Comparison of ENCODE assay signal across 15 cellular contexts in the genomic region with DNA sequence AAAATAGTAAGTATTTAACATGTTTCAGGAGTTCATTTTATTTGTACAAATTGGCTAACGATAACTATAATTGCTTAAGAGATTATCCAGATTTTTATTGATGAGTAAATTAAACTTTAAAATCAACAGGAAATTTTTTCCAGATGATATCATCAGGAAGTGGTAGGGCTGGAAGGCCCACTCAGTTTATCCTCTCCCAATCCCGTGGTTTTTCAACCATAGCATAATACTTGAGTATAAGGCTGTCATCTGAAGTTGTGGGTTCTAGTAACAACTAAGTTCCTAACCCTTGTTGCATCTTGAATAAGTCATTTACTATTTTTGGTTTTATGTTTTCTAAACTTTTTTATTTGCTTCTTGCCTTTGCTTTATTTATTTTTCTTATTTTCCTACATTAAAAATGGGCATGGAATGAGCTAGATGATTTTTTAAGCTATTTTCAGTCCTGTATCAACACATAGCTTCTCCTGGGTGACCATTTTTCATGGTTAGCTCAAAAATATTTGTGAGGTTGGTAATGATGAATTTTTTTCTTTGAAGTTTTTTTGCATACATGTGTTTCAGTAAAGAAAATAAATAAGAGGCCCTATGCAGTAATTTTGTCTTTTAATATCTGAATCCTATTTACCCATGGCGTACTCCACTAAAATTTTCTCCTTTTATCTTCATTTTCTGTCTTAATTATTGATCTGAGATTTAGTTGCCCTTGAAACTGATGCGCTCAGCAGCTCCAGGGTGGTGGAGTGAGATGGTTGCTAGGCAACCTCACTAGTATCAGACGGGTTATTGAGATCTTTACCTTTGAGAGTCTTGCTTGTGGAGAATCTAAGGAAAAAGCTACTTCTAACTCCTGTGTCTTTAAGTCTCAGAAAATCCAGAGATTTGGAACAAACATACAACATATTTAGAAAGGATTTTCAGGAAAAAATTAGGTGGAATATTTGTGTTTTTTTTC.
DNase-seq lines count a peak whose midpoint lies in the region; ATAC-seq and TF ChIP-seq lines count a peak whose summit lies in the region.
"Had no signal": no experiment of that assay in that cellular context is flagged by ENCODE, and none has a peak within 500 bp of the region (broad histone marks: within the 10 kb centered on the region; RNA-seq: fewer than 3 reads in every experiment).

No MANE protein-coding gene starts in this region.

- no peak overlapping the region for H3K27ac Mint-ChIP-seq in natural killer cell
- H3K27ac Mint-ChIP-seq: IgD-negative memory B cell had no signal

- H3K9me3 ChIP-seq in hepatocyte (ENCODE audit: low read depth): no peaks in the 10 kb centered on the region

- H3K36me3 Mint-ChIP-seq in natural killer cell: no peaks in the 10 kb centered on the region
- H3K36me3 Mint-ChIP-seq: IgD-negative memory B cell had no signal

- 56% methylated on average over 5 of the region's 5 CpGs for WGBS in hepatocyte (ENCODE audit: low lambda C conversion rate, missing lambda C conversion rate)

- ATAC-seq in natural killer cell: no peak
- ATAC-seq: Right ventricle myocardium inferior had no signal

- no peaks in the 10 kb centered on the region for H3K27me3 ChIP-seq in hepatocyte

- H3K36me3 ChIP-seq in hepatocyte (replicated peaks; ENCODE audit: insufficient read depth, low read depth): no peaks in the 10 kb centered on the region
- H3K36me3 ChIP-seq: WERI-Rb-1 had no signal

- H4K20me1 ChIP-seq in hepatocyte (ENCODE audit: insufficient read depth, poor library complexity, severe bottlenecking): no peaks in the 10 kb centered on the region

- H3K4me1 Mint-ChIP-seq in natural killer cell: peaks cover 5 to 6% of the 10 kb centered on the region in 2 donors
- H3K4me1 Mint-ChIP-seq: IgD-negative memory B cell had no signal

- H3K4me3 ChIP-seq in choroid plexus epithelial cell (ENCODE audit: low read depth, low read length) (no peak overlapping the region), hepatocyte (no peak overlapping the region)

- peaks cover 0 to 2% of the 10 kb centered on the region in 2 donors for H3K9me3 Mint-ChIP-seq in natural killer cell

- H2AFZ ChIP-seq in hepatocyte: no peak overlapping the region

- no peak overlapping the region for H3K4me3 Mint-ChIP-seq in natural killer cell
- H3K4me3 Mint-ChIP-seq: IgD-negative memory B cell had no signal

- TF ChIP-seq CTCF in choroid plexus epithelial cell (conservative IDR thresholded peaks at IDR 0.05; ENCODE audit: low read depth, low read length): no peak
- no peak for TF ChIP-seq CTCF in natural killer cell (IDR thresholded peaks at IDR 0.05)
- TF ChIP-seq CTCF in hepatocyte (IDR thresholded peaks at IDR 0.05; ENCODE audit: poor library complexity): no peak

- H3K9me2 ChIP-seq in hepatocyte (replicated peaks; ENCODE audit: insufficient read depth): no peaks in the 10 kb centered on the region

- H3K4me1 ChIP-seq in hepatocyte (ENCODE audit: insufficient read depth): no peaks in the 10 kb centered on the region

- H3K27me3 Mint-ChIP-seq in natural killer cell (ENCODE audit: low read depth in 2 of 2): no peaks in the 10 kb centered on the region
- H3K27me3 Mint-ChIP-seq: IgD-negative memory B cell had no signal

- DNase-seq in EH (ENCODE audit: low read depth) (peak; percentile 79), LHCN-M2 (ENCODE audit: low read depth) (peak; percentile 82), choroid plexus epithelial cell (ENCODE audit: low read depth) (peak; percentile 51), myocyte (ENCODE audit: low read depth) (peak; percentile 31), natural killer cell (no peak), hepatocyte (ENCODE audit: low spot score) (no peak), occipital lobe (lab: John Stamatoyannopoulos, UW) (no peak)
- DNase-seq: activated CD8-positive, alpha-beta memory T cell treated with anti-CD3 and anti-CD28 coated beads, Interleukin-2, amount 50 U/mL, for 4 hours; amygdala; effector CD8-positive, alpha-beta T cell; GOT3; hippocampal formation; WERI-Rb-1 had no signal

- H3K79me2 ChIP-seq in hepatocyte: no peaks in the 10 kb centered on the region

- intact Hi-C loops in natural killer cell (cut with micrococcal nuclease): no loop called here

- H3K27ac ChIP-seq in hepatocyte: no peak overlapping the region
- H3K27ac ChIP-seq: WERI-Rb-1 had no signal

- no peak overlapping the region for H3K4me2 ChIP-seq in hepatocyte

Comparison
In these comparisons a context has a peak if more than half of its experiments do, and no peak if none do; other contexts are left out.
1. DNase-seq: peak in EH (single experiment), LHCN-M2 (single experiment), choroid plexus epithelial cell (single experiment) and myocyte (single experiment); none in natural killer cell (single experiment), hepatocyte (single experiment) and occipital lobe (single experiment).